1 cellular context compared by ENCODE assay signal in the genomic region with DNA sequence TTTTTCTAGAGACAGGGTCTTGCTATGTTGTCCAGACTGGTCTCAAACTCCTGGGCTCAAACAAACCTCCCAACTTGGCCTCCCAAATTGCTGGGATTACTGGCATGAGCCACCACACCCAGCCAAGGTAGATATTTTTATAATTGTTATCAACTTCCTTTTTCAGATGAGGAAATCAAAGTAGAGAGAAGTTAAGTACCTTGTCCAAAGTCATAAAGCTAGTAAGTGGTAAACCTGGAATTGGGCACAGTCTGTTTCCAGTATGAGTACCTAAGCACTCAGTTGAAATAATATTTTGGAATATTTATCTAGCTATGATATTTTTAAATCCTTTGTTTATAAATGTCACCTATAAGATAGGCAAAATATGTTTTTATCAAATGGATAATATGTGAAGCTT.
TF ChIP-seq lines count a peak whose summit lies in the region.

No MANE protein-coding gene starts in this region.

TF ChIP-seq in K562, 482 proteins besides CTCF, POLR2A, EP300 and RAD21:
- TF ChIP-seq TAF15 (IDR thresholded peaks at IDR 0.05; ENCODE audit: low read depth, low read length), result no peak
- TF ChIP-seq ZNF707 (CRISPR knock-in tag; conservative IDR thresholded peaks at IDR 0.05), result no peak
- TF ChIP-seq ZNF121 (CRISPR knock-in tag; conservative IDR thresholded peaks at IDR 0.05), result peak; percentile 74
- TF ChIP-seq LEF1 (IDR thresholded peaks at IDR 0.05), result no peak
- TF ChIP-seq ZC3H8 (IDR thresholded peaks at IDR 0.05), result no peak
